ENCODE assay signal across 1 cellular context in the genomic region with DNA sequence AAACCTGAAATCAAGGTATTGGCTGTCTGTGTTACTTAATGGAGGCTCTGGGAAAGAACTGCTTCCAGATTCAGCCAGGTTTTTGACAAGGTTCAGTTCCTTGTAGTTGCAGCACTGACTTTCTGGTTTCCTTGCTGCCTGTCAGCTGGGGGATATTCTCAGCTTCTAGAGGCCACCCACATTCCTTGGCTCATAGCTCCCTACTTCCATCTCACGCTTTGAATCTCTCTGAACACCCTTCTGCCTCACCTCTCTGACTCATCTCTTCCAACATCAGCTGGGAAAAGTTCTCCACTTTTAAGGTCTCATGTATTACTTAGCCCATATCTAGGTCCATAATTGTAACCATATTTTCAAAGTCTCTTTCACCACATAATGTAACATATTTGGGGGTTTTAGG.
TF ChIP-seq lines count a peak whose summit lies in the region.

No MANE protein-coding gene starts in this region.

TF ChIP-seq in GM23338, 12 proteins besides CTCF, POLR2A, EP300 and RAD21 (continued from another document):
- TF ChIP-seq, protein P1, sequence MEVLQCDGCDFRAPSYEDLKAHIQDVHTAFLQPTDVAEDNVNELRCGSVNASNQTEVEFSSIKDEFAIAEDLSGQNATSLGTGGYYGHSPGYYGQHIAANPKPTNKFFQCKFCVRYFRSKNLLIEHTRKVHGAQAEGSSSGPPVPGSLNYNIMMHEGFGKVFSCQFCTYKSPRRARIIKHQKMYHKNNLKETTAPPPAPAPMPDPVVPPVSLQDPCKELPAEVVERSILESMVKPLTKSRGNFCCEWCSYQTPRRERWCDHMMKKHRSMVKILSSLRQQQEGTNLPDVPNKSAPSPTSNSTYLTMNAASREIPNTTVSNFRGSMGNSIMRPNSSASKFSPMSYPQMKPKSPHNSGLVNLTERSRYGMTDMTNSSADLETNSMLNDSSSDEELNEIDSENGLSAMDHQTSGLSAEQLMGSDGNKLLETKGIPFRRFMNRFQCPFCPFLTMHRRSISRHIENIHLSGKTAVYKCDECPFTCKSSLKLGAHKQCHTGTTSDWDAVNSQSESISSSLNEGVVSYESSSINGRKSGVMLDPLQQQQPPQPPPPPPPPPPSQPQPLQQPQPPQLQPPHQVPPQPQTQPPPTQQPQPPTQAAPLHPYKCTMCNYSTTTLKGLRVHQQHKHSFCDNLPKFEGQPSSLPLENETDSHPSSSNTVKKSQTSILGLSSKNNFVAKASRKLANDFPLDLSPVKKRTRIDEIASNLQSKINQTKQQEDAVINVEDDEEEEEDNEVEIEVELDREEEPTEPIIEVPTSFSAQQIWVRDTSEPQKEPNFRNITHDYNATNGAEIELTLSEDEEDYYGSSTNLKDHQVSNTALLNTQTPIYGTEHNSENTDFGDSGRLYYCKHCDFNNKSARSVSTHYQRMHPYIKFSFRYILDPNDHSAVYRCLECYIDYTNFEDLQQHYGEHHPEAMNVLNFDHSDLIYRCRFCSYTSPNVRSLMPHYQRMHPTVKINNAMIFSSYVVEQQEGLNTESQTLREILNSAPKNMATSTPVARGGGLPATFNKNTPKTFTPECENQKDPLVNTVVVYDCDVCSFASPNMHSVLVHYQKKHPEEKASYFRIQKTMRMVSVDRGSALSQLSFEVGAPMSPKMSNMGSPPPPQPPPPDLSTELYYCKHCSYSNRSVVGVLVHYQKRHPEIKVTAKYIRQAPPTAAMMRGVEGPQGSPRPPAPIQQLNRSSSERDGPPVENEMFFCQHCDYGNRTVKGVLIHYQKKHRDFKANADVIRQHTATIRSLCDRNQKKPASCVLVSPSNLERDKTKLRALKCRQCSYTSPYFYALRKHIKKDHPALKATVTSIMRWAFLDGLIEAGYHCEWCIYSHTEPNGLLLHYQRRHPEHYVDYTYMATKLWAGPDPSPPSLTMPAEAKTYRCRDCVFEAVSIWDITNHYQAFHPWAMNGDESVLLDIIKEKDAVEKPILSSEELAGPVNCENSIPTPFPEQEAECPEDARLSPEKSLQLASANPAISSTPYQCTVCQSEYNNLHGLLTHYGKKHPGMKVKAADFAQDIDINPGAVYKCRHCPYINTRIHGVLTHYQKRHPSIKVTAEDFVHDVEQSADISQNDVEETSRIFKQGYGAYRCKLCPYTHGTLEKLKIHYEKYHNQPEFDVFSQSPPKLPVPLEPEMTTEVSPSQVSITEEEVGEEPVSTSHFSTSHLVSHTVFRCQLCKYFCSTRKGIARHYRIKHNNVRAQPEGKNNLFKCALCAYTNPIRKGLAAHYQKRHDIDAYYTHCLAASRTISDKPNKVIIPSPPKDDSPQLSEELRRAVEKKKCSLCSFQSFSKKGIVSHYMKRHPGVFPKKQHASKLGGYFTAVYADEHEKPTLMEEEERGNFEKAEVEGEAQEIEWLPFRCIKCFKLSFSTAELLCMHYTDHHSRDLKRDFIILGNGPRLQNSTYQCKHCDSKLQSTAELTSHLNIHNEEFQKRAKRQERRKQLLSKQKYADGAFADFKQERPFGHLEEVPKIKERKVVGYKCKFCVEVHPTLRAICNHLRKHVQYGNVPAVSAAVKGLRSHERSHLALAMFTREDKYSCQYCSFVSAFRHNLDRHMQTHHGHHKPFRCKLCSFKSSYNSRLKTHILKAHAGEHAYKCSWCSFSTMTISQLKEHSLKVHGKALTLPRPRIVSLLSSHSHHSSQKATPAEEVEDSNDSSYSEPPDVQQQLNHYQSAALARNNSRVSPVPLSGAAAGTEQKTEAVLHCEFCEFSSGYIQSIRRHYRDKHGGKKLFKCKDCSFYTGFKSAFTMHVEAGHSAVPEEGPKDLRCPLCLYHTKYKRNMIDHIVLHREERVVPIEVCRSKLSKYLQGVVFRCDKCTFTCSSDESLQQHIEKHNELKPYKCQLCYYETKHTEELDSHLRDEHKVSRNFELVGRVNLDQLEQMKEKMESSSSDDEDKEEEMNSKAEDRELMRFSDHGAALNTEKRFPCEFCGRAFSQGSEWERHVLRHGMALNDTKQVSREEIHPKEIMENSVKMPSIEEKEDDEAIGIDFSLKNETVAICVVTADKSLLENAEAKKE (CRISPR knock-in tag; IDR thresholded peaks at IDR 0.05): no peak
- TF ChIP-seq JUNB (IDR thresholded peaks at IDR 0.05; ENCODE audit: unreplicated experiment): no peak
- TF ChIP-seq CREB1 (CRISPR knock-in tag; IDR thresholded peaks at IDR 0.05; ENCODE audit: low read depth): no peak
- TF ChIP-seq ETS1 (IDR thresholded peaks at IDR 0.05): no peak
- TF ChIP-seq ZNF114 (CRISPR knock-in tag; IDR thresholded peaks at IDR 0.05): no peak
- no peak for TF ChIP-seq POLR2AphosphoS5 (IDR thresholded peaks at IDR 0.05; ENCODE audit: low read depth)
- no peak for TF ChIP-seq ZNF331 (CRISPR knock-in tag; IDR thresholded peaks at IDR 0.05; ENCODE audit: low read depth)
TF ChIP-seq in GM23338: peak in this region for 0.
